Comparison of ENCODE assay signal across 1 cellular context in the genomic region with DNA sequence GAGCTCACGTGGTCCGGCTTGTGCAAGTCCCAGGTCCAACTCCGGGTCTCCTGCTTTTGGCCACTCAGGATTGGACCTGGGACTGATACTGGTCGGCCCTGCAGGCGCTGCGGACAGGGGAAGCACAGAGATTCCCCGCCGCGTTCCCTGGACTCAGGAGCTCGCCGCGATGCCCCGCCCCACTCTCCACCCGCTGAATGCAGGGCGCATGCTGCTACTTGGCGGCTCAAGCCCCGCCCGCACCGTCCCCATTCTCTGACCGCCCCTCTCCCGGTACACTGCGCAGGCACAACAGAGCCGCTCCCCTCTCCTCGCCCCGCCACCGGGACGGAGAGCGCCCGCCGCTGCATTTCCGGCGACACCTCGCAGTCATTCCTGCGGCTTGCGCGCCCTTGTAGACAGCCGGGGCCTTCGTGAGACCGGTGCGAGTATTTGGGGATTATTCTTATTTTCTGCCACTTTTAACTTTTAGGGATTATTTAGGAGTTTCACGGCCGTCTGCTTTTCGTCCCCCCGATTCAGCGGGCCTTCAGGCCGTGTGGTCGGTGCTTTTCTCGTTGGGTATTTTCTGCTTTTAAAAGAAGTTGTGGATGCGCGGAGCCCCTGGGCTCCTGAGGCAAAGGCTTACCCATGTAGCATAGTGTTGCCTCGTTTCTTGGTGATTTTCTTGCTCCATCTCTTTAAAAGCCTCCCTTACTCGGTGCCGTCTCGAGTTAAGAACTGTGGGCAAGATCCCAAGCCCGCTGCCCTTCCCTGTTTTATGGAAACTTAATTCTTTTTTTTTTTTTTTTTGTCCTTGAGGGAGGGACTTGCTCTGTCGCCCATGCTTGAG.
TF ChIP-seq lines count a peak whose summit lies in the region.

Gene TMEM14C, plus strand, starts transcription at position 251 of the 832 bp plus-strand sequence. CDS start 1,544 bp downstream, outside the sequence.

TF ChIP-seq in GM12878, 131 proteins besides CTCF, POLR2A, EP300 and RAD21 (continued from another document and continues in another):
- no peak for TF ChIP-seq CEBPZ (IDR thresholded peaks at IDR 0.05; ENCODE audit: low read depth, low read length)
- no peak for TF ChIP-seq BMI1 (IDR thresholded peaks at IDR 0.05; ENCODE audit: borderline replicate concordance)
- TF ChIP-seq, protein P1, sequence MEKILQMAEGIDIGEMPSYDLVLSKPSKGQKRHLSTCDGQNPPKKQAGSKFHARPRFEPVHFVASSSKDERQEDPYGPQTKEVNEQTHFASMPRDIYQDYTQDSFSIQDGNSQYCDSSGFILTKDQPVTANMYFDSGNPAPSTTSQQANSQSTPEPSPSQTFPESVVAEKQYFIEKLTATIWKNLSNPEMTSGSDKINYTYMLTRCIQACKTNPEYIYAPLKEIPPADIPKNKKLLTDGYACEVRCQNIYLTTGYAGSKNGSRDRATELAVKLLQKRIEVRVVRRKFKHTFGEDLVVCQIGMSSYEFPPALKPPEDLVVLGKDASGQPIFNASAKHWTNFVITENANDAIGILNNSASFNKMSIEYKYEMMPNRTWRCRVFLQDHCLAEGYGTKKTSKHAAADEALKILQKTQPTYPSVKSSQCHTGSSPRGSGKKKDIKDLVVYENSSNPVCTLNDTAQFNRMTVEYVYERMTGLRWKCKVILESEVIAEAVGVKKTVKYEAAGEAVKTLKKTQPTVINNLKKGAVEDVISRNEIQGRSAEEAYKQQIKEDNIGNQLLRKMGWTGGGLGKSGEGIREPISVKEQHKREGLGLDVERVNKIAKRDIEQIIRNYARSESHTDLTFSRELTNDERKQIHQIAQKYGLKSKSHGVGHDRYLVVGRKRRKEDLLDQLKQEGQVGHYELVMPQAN (conservative IDR thresholded peaks at IDR 0.05), result no peak; the same call in 1 of the 2 replicates
- TF ChIP-seq STAT1 (conservative IDR thresholded peaks at IDR 0.05), result 0 out of 2 replicates have a peak, but pooled peaks have one; percentile 22
- no peak for TF ChIP-seq MEF2B (IDR thresholded peaks at IDR 0.05; ENCODE audit: partially characterized antibody, poor library complexity, severe bottlenecking)
- TF ChIP-seq TBL1XR1 (IDR thresholded peaks at IDR 0.05; ENCODE audit: low read depth, low read length), result peak; percentile 37; the same call in 1 of the 2 replicates
- TF ChIP-seq MLLT1 (IDR thresholded peaks at IDR 0.05), result no peak
- peak; percentile 62 for TF ChIP-seq NBN (IDR thresholded peaks at IDR 0.05)
- TF ChIP-seq ZNF217 (IDR thresholded peaks at IDR 0.05), result no peak
- no peak for TF ChIP-seq MTA3 (IDR thresholded peaks at IDR 0.05; ENCODE audit: borderline replicate concordance, low read length)
- peak; percentile 63 for TF ChIP-seq NRF1 (conservative IDR thresholded peaks at IDR 0.05; ENCODE audit: low read depth, low read length)
- no peak for TF ChIP-seq NFIC (IDR thresholded peaks at IDR 0.05; ENCODE audit: low read depth, low read length)
- TF ChIP-seq PBX3 (IDR thresholded peaks at IDR 0.05; ENCODE audit: insufficient replicate concordance, low read depth, low read length), result no peak
- 0 out of 4 replicates have a peak, but pooled peaks of 1 of the 2 experiments have one; percentile 37 for TF ChIP-seq CEBPB (IDR thresholded peaks at IDR 0.05; ENCODE audit: borderline replicate concordance in 1 of 2, low read depth in 2 of 2, low read length in 2 of 2)
- peak; percentile 90; the same call in 1 of the 2 replicates for TF ChIP-seq PML (IDR thresholded peaks at IDR 0.05; ENCODE audit: low read length)
- no peak for TF ChIP-seq FOXM1 (IDR thresholded peaks at IDR 0.05; ENCODE audit: low read depth, low read length)
- no peak for TF ChIP-seq PKNOX1 (IDR thresholded peaks at IDR 0.05)
- no peak for TF ChIP-seq IRF4 (IDR thresholded peaks at IDR 0.05; ENCODE audit: low read depth, low read length)
- TF ChIP-seq GATAD2B (conservative IDR thresholded peaks at IDR 0.05; ENCODE audit: low read depth), result no peak; the same call in 1 of the 2 replicates
- TF ChIP-seq SREBF2 (IDR thresholded peaks at IDR 0.05; ENCODE audit: low read length), result no peak
- no peak for TF ChIP-seq E2F4 (IDR thresholded peaks at IDR 0.05; ENCODE audit: low read depth, low read length)
- TF ChIP-seq FOS (IDR thresholded peaks at IDR 0.05; ENCODE audit: borderline replicate concordance, extremely low read depth, insufficient read length), result no peak
- no peak for TF ChIP-seq HDAC2 (IDR thresholded peaks at IDR 0.05)
- TF ChIP-seq ATF7 (IDR thresholded peaks at IDR 0.05; ENCODE audit: low read depth), result 0 out of 2 replicates have a peak, but pooled peaks have one; percentile 19
- no peak for TF ChIP-seq PAX5 (IDR thresholded peaks at IDR 0.05; ENCODE audit: borderline replicate concordance, low read depth, low read length)
- TF ChIP-seq RAD51 (IDR thresholded peaks at IDR 0.05), result peak; percentile 85; the same call in 1 of the 2 replicates
- TF ChIP-seq, protein P2, sequence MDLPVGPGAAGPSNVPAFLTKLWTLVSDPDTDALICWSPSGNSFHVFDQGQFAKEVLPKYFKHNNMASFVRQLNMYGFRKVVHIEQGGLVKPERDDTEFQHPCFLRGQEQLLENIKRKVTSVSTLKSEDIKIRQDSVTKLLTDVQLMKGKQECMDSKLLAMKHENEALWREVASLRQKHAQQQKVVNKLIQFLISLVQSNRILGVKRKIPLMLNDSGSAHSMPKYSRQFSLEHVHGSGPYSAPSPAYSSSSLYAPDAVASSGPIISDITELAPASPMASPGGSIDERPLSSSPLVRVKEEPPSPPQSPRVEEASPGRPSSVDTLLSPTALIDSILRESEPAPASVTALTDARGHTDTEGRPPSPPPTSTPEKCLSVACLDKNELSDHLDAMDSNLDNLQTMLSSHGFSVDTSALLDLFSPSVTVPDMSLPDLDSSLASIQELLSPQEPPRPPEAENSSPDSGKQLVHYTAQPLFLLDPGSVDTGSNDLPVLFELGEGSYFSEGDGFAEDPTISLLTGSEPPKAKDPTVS (IDR thresholded peaks at IDR 0.05; ENCODE audit: low read depth, low read length), result no peak
- TF ChIP-seq BACH1 (IDR thresholded peaks at IDR 0.05; ENCODE audit: borderline replicate concordance), result peak; percentile 59; the same call in 1 of the 2 replicates
- no peak for TF ChIP-seq MTA2 (IDR thresholded peaks at IDR 0.05; ENCODE audit: low read depth)
- TF ChIP-seq YBX1 (IDR thresholded peaks at IDR 0.05), result no peak
- no peak for TF ChIP-seq JUNB (IDR thresholded peaks at IDR 0.05)
- TF ChIP-seq SRF (IDR thresholded peaks at IDR 0.05; ENCODE audit: low read depth in 2 of 2, low read length in 2 of 2), result no peak
- TF ChIP-seq HDGF (IDR thresholded peaks at IDR 0.05), result peak; percentile 87
- no peak for TF ChIP-seq TCF12 (IDR thresholded peaks at IDR 0.05; ENCODE audit: low read depth, low read length)
- TF ChIP-seq STAT3 (IDR thresholded peaks at IDR 0.05; ENCODE audit: low read depth, low read length), result no peak
- TF ChIP-seq ZNF207 (IDR thresholded peaks at IDR 0.05; ENCODE audit: borderline replicate concordance), result peak; percentile 37; the same call in 1 of the 2 replicates
- TF ChIP-seq SPI1 (IDR thresholded peaks at IDR 0.05; ENCODE audit: borderline replicate concordance, insufficient read depth, low read depth, low read length), result no peak
- TF ChIP-seq KDM1A (IDR thresholded peaks at IDR 0.05; ENCODE audit: borderline replicate concordance), result no peak
- TF ChIP-seq POLR2AphosphoS2 (IDR thresholded peaks at IDR 0.05; ENCODE audit: low read depth, low read length), result no peak
- TF ChIP-seq ZBTB40 (IDR thresholded peaks at IDR 0.05; ENCODE audit: borderline replicate concordance), result peak; percentile 66; the same call in 1 of the 2 replicates
- no peak for TF ChIP-seq FOXK2 (IDR thresholded peaks at IDR 0.05)
